Comparison of ENCODE assay signal across 9 cellular contexts in the genomic region with DNA sequence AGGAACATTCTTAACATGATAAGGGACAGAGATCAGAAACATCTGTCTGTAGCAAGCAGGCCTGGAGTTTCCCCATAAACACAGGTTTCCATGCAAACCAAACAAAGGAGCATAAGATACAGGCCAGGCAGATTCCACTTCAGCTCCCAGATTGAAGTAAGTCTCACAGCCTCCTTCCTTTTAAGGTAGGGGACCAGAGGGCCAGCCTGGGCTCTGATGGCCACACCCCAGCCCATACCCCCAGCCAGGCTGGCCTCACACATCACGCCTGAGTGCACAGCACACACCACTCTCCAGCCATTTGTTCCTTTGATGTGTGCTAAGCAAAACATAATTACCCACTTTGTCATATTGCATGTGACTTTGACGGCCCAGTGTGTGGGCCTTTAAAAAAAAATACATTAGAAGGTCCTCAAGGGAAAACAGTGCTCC.
DNase-seq lines count a peak whose midpoint lies in the region; ATAC-seq and TF ChIP-seq lines count a peak whose summit lies in the region.
"Had no signal": no experiment of that assay in that cellular context is flagged by ENCODE, and none has a peak within 500 bp of the region (broad histone marks: within the 10 kb centered on the region; RNA-seq: fewer than 3 reads in every experiment).

No MANE protein-coding gene starts in this region.

- H3K9me3 Mint-ChIP-seq in HFFc6: no peaks in the 10 kb centered on the region

- H3K27me3 Mint-ChIP-seq in HFFc6 (ENCODE audit: insufficient read depth): no peaks in the 10 kb centered on the region; the same call in 1 of the 2 replicates

- no peaks in the 10 kb centered on the region for H3K27me3 ChIP-seq in iPS-20b (ENCODE audit: insufficient read depth, low read length)

- H3K27ac ChIP-seq in SK-N-MC (peak overlapping the region; percentile 31; the same call in 1 of the 2 replicates), iPS-20b (ENCODE audit: low read length) (peak overlapping the region; percentile 91)

- H3K4me1 ChIP-seq in iPS-20b (ENCODE audit: insufficient read depth, low read length): peaks cover 39% of the 10 kb centered on the region; the same call in 1 of the 2 replicates

- peaks cover 11% of the 10 kb centered on the region for H3K4me1 Mint-ChIP-seq in HFFc6 (ENCODE audit: low read depth)

- ATAC-seq in HG03571 (IDR thresholded peaks at IDR 0.05; ENCODE audit: unreplicated experiment) (no peak), GM21528 (IDR thresholded peaks at IDR 0.05; ENCODE audit: low FRiP score, unreplicated experiment) (no peak)

- no peaks in the 10 kb centered on the region for H3K36me3 ChIP-seq in SK-N-MC (ENCODE audit: insufficient read depth, low read length)
- no peaks in the 10 kb centered on the region for H3K36me3 ChIP-seq in iPS-20b (ENCODE audit: insufficient read depth, low read depth, low read length)

- H3K9me3 ChIP-seq in SK-N-MC (ENCODE audit: low read depth, low read length) (no peaks in the 10 kb centered on the region), iPS-20b (ENCODE audit: insufficient read depth, low read depth, low read length) (no peaks in the 10 kb centered on the region)

- TF ChIP-seq CTCF in AG09319 (IDR thresholded peaks at IDR 0.05; ENCODE audit: low read depth, low read length) (no peak), HFFc6 (IDR thresholded peaks at IDR 0.05) (no peak)

- no peak overlapping the region; the same call in 1 of the 2 replicates for H3K4me3 Mint-ChIP-seq in HFFc6

- DNase-seq in AG09319 (ENCODE audit: extremely low read depth, low read depth): peak; percentile 77
- DNase-seq in HFFc6: peak; percentile 85
- DNase-seq in SK-N-MC (ENCODE audit: low read depth, low spot score): no peak
- no peak for DNase-seq in 8988T
- DNase-seq in SKM-1 treated with dmso at 0.1 percent for 144 hours (lab: John Stamatoyannopoulos, UW; ENCODE audit: unreplicated experiment): no peak
- DNase-seq: DND-41 had no signal

- no peaks in the 10 kb centered on the region; the same call in 1 of the 2 replicates for H3K36me3 Mint-ChIP-seq in HFFc6 (ENCODE audit: low read depth)

- peak overlapping the region; percentile 10 for H3K9ac ChIP-seq in SK-N-MC (ENCODE audit: insufficient read length)
- peak overlapping the region; percentile 61; the same call in 1 of the 2 replicates for H3K9ac ChIP-seq in iPS-20b (ENCODE audit: low read depth, low read length)

- H3K27ac Mint-ChIP-seq in HFFc6: no peak overlapping the region

- H3K4me3 ChIP-seq in SK-N-MC (peak overlapping the region; percentile 22; the same call in 1 of the 2 replicates), iPS-20b (ENCODE audit: low read length) (peak overlapping the region; percentile 31; the same call in 1 of the 2 replicates)

Comparison
In these comparisons a context has a peak if more than half of its experiments do, and no peak if none do; other contexts are left out.
1. DNase-seq: peak in AG09319 (single experiment) and HFFc6 (single experiment); none in SK-N-MC (single experiment), 8988T (single experiment) and SKM-1 treated with dmso at 0.1 percent for 144 hours (single experiment).